Comparison of ENCODE assay signal across 8 cellular contexts in genomic region chr16:30748634-30749445, GRCh38. TPM values are rescaled to one million over a fixed set of nuclear protein-coding genes. Genes with fewer than 3 reads are reported as not detected.
DNase-seq lines count a peak whose midpoint lies in the region; ATAC-seq and TF ChIP-seq lines count a peak whose summit lies in the region.

No MANE protein-coding gene starts in this region.

- H3K4me2 ChIP-seq in smooth muscle cell: peak overlapping the region; percentile 96

- H4K20me1 ChIP-seq in smooth muscle cell (ENCODE audit: low read depth): peaks cover 3% of the 10 kb centered on the region

- TF ChIP-seq CTCF in astrocyte of the spinal cord (IDR thresholded peaks at IDR 0.05; ENCODE audit: low read depth, low read length) (no peak), smooth muscle cell (IDR thresholded peaks at IDR 0.05; ENCODE audit: borderline replicate concordance, insufficient read depth, poor library complexity, severe bottlenecking) (no peak)

- ATAC-seq in GM21367 (IDR thresholded peaks at IDR 0.05; ENCODE audit: unreplicated experiment): peak; percentile 22

- no peaks in the 10 kb centered on the region for H3K9me3 ChIP-seq in smooth muscle cell (replicated peaks; ENCODE audit: low read depth)

- peaks cover 9% of the 10 kb centered on the region for H3F3A ChIP-seq in smooth muscle cell (ENCODE audit: low read depth)

- H3K4me1 ChIP-seq in smooth muscle cell (ENCODE audit: low read depth): peaks cover 3% of the 10 kb centered on the region

- no peak overlapping the region for H2AFZ ChIP-seq in smooth muscle cell (ENCODE audit: low read depth)

- H3K4me3 ChIP-seq in astrocyte of the spinal cord (ENCODE audit: low read depth, low read length) (peak overlapping the region; percentile 75), smooth muscle cell (peak overlapping the region; percentile 85)

- peak overlapping the region; percentile 46 for H3K27ac ChIP-seq in smooth muscle cell (ENCODE audit: low read depth)

- peaks cover 8% of the 10 kb centered on the region for H3K36me3 ChIP-seq in smooth muscle cell (ENCODE audit: low read depth)

- in situ Hi-C loops in astrocyte of the spinal cord (cut with HindIII; ENCODE audit: low sequenced_read_pairs): no loop called here

- H3K9ac ChIP-seq in smooth muscle cell (ENCODE audit: low read depth): peak overlapping the region; percentile 77

- WGBS in smooth muscle cell (ENCODE audit: low lambda C conversion rate): 17% methylated on average over 29 of the region's 36 CpGs

- peaks cover 18% of the 10 kb centered on the region for H3K79me2 ChIP-seq in smooth muscle cell (ENCODE audit: low read depth)

- DNase-seq in CMK (ENCODE audit: low read depth) (peak; percentile 40), NCI-H69 (lab: John Stamatoyannopoulos, UW) (peak; percentile 59), astrocyte of the spinal cord (ENCODE audit: low read depth, low spot score) (peak; percentile 34), iPS-NIHi11 (ENCODE audit: low spot score) (peak; percentile 71), smooth muscle cell (lab: John Stamatoyannopoulos, UW; ENCODE audit: unreplicated experiment) (peak; percentile 40), LoVo (ENCODE audit: low spot score) (no peak), GDM1 (lab: John Stamatoyannopoulos, UW) (no peak)

- H3K27me3 ChIP-seq in smooth muscle cell (ENCODE audit: low read depth): no peaks in the 10 kb centered on the region

RNA-seq across cellular contexts. Expression of gene PHKG2, which starts 0.6 kb away (rescaled TPM):
- 24.9 and 35.9 TPM in 2 replicates for total RNA-seq in smooth muscle cell
- polyA plus RNA-seq in smooth muscle cell: 39.1 and 40.1 TPM in 2 replicates

RNA-seq across cellular contexts. Expression of gene CFAP119, which starts 13.0 kb away (rescaled TPM):
- 2.2 and 5.2 TPM in 2 replicates for total RNA-seq in smooth muscle cell
- polyA plus RNA-seq in smooth muscle cell: 3.0 and 3.5 TPM in 2 replicates

RNA-seq across cellular contexts. Expression of gene RNF40, which starts 13.3 kb away (rescaled TPM):
- total RNA-seq in smooth muscle cell: 66.1 and 73.0 TPM in 2 replicates
- polyA plus RNA-seq in smooth muscle cell: 92.5 and 107 TPM in 2 replicates

RNA-seq across cellular contexts. Expression of gene ZNF629, which starts 38.2 kb away (rescaled TPM):
- 11.2 and 11.6 TPM in 2 replicates for total RNA-seq in smooth muscle cell
- 13.0 and 13.4 TPM in 2 replicates for polyA plus RNA-seq in smooth muscle cell

RNA-seq across cellular contexts. Expression of gene SRCAP, which starts 49.9 kb away (rescaled TPM):
- total RNA-seq in smooth muscle cell: 9.0 and 16.2 TPM in 2 replicates
- polyA plus RNA-seq in smooth muscle cell: 14.5 and 24.9 TPM in 2 replicates

Comparison
In these comparisons a context has a peak if more than half of its experiments do, and no peak if none do; other contexts are left out.
1. DNase-seq: peak in CMK (single experiment), NCI-H69 (single experiment), astrocyte of the spinal cord (single experiment), iPS-NIHi11 (single experiment) and smooth muscle cell (single experiment); none in LoVo (single experiment) and GDM1 (single experiment).